18 cellular contexts compared by ENCODE assay signal in the genomic region with DNA sequence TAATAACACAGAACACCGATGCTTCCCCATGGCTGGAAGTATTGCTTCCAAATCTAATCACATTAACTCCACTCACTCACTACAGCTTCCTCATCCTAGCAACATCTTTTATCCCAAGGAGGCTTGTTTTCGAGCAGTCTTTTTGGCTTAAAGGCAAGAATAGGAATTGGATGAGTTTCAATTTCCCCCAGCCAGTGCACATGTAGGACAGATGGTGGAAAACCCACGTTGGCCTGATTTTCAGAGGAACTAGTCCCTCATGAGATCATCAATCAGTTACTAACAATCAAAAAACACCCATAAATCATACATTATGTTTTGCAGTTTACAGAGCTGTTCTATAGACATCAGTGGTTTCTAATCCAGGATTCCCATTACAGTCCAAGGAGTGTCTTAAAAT. TPM values are rescaled to one million over a fixed set of nuclear protein-coding genes. Genes with fewer than 3 reads are reported as not detected.
DNase-seq lines count a peak whose midpoint lies in the region; ATAC-seq and TF ChIP-seq lines count a peak whose summit lies in the region.
"Had no signal": no experiment of that assay in that cellular context is flagged by ENCODE, and none has a peak within 500 bp of the region (broad histone marks: within the 10 kb centered on the region; RNA-seq: fewer than 3 reads in every experiment).

No MANE protein-coding gene starts in this region.

- TF ChIP-seq CTCF in HFF-Myc (IDR thresholded peaks at IDR 0.05; ENCODE audit: low read depth, low read length, missing control alignments) (no peak), body of pancreas (IDR thresholded peaks at IDR 0.05) (no peak), fibroblast of villous mesenchyme (IDR thresholded peaks at IDR 0.05; ENCODE audit: insufficient read depth, low read depth, low read length) (no peak), spleen (IDR thresholded peaks at IDR 0.05 in 8 of 11, conservative IDR thresholded peaks at IDR 0.05 in 3 of 11) (no peak), left lung (IDR thresholded peaks at IDR 0.05) (no peak)

- H3K4me3 ChIP-seq in HFF-Myc (replicated peaks; ENCODE audit: low read depth, low read length) = no peak overlapping the region
- no peak overlapping the region for H3K4me3 ChIP-seq in body of pancreas
- no peak overlapping the region for H3K4me3 ChIP-seq in fibroblast of villous mesenchyme (ENCODE audit: low read depth, low read length)
- H3K4me3 ChIP-seq in spleen = no peak overlapping the region
- H3K4me3 ChIP-seq in left lung = no peak overlapping the region
- H3K4me3 ChIP-seq: GM23248, HAP-1, K562 had no signal

- H3K4me1 ChIP-seq in body of pancreas = peaks cover 32% of the 10 kb centered on the region
- peaks cover 0 to 3% (median 0%) of the 10 kb centered on the region in 6 donors for H3K4me1 ChIP-seq in spleen
- no peaks in the 10 kb centered on the region for H3K4me1 ChIP-seq in left lung
- H3K4me1 ChIP-seq: HAP-1 had no signal

- no peaks in the 10 kb centered on the region for H3K9me3 ChIP-seq in body of pancreas
- H3K9me3 ChIP-seq in spleen = no peaks in the 10 kb centered on the region
- no peaks in the 10 kb centered on the region for H3K9me3 ChIP-seq in left lung
- H3K9me3 ChIP-seq: HAP-1 had no signal

- peak; percentile 34 for ATAC-seq in body of pancreas
- no peak for ATAC-seq in left lung
- ATAC-seq in GM19455 (IDR thresholded peaks at IDR 0.05; ENCODE audit: unreplicated experiment) = no peak
- ATAC-seq: K562 had no signal

- H3K36me3 ChIP-seq in body of pancreas (replicated peaks in 1 of 2; ENCODE audit: insufficient read depth in 1 of 2, low read depth in 2 of 2) = no peaks in the 10 kb centered on the region
- no peaks in the 10 kb centered on the region for H3K36me3 ChIP-seq in spleen
- no peaks in the 10 kb centered on the region for H3K36me3 ChIP-seq in left lung
- H3K36me3 ChIP-seq: HAP-1 had no signal

- DNase-seq in HFF-Myc (ENCODE audit: extremely low read depth, low read depth) (peak; percentile 92), body of pancreas (peak; percentile 33 to 57 (median 50)), fibroblast of villous mesenchyme (ENCODE audit: low read depth) (peak; percentile 63), spleen (no peak), left lung (no peak), SHP77 treated with DMSO at 0.1 percent for 48 hours (lab: John Stamatoyannopoulos, UW) (no peak)
- DNase-seq: AML-193, DMS79 treated with DMSO at 0.1 percent for 48 hours, GM23248, NCI-H1105 treated with DMSO at 0.1 percent for 48 hours, NCI-H187 treated with DMSO at 0.1 percent for 48 hours, NCI-H2227 treated with DMSO at 0.1 percent for 48 hours, NCI-H524 treated with DMSO at 0.1 percent for 48 hours had no signal

- TF ChIP-seq POLR2A in body of pancreas (IDR thresholded peaks at IDR 0.05) (no peak), spleen (IDR thresholded peaks at IDR 0.05) (no peak)

- WGBS in body of pancreas, 2 donors = 34 to 37% methylated on average over 3 of the region's 3 CpGs
- 46 to 59% (median 56%) methylated on average over 3 of the region's 3 CpGs for WGBS in spleen, 5 donors

- intact Hi-C loops in body of pancreas (cut with DNase I) (no loop called here), spleen (cut with DNase I; ENCODE audit: low total_unique reads) (loop anchor here (10.0 kb wide), 1 partner anchor 89 kb away; no protein-coding TSS in a partner anchor), left lung (cut with DNase I) (no loop called here)

- H3K27me3 ChIP-seq in body of pancreas = no peaks in the 10 kb centered on the region
- peaks cover 0 to 9% (median 0%) of the 10 kb centered on the region in 7 donors for H3K27me3 ChIP-seq in spleen (replicated peaks in 1 of 7)
- no peaks in the 10 kb centered on the region for H3K27me3 ChIP-seq in left lung

- H3K27ac ChIP-seq in body of pancreas (peak overlapping the region; percentile 58 to 85 (median 80)), spleen (no peak overlapping the region), left lung (no peak overlapping the region)
- H3K27ac ChIP-seq: C4-2B, GM23248, RWPE1 had no signal

RNA-seq across cellular contexts. Expression of a gene that starts 48.5 kb away (rescaled TPM):
- total RNA-seq in body of pancreas (not detected), fibroblast of villous mesenchyme (under 0.01 TPM in 1 of 2 replicates, not detected in the other), spleen (not detected), left lung (not detected)
- not detected for polyA plus RNA-seq in spleen
- total RNA-seq: GM23248, K562 had no signal
- polyA plus RNA-seq: GM23248, K562 had no signal

Comparison
In these comparisons a context has a peak if more than half of its experiments do, and no peak if none do; other contexts are left out.
1. DNase-seq: peak in HFF-Myc (single experiment), body of pancreas (4 of 4) and fibroblast of villous mesenchyme (single experiment); none in spleen (single experiment), left lung (0 of 2) and SHP77 treated with DMSO at 0.1 percent for 48 hours (single experiment).
2. H3K27ac ChIP-seq: peak in body of pancreas (4 of 4); none in spleen (0 of 8) and left lung (0 of 2).